Comparison of ENCODE assay signal across 25 cellular contexts in genomic region chr12:89924191-89924590, GRCh38.
"Had no signal": no experiment of that assay in that cellular context is flagged by ENCODE, and none has a peak within 500 bp of the region (broad histone marks: within the 10 kb centered on the region; RNA-seq: fewer than 3 reads in every experiment).

No MANE protein-coding gene starts in this region.

- H3K36me3 ChIP-seq: esophagus muscularis mucosa, gastroesophageal sphincter, heart left ventricle, pancreas, right atrium auricular region, upper lobe of left lung, WERI-Rb-1 had no signal

- ATAC-seq: activated CD8-positive, alpha-beta T cell treated with anti-CD3 and anti-CD28 coated beads, Interleukin-2, amount 10 ng/mL, durations not matched to agents 7 days and 5 days; effector memory CD8-positive, alpha-beta T cell; gastroesophageal sphincter; heart left ventricle; left ventricle myocardium superior; natural killer cell treated with Interleukin-12 subunit alpha and Interleukin-12 subunit beta and Interleukin-15 and Interleukin-18, amount 100 ng/mL, for 72 hours; pancreas; psoas muscle; stimulated activated naive CD8-positive, alpha-beta T cell treated with anti-CD3 and anti-CD28 coated beads, Interleukin-15, Interleukin-2, amounts not matched to agents 100 U/mL and 50 U/mL, for 24 hours had no signal

- DNase-seq: activated CD4-positive, alpha-beta T cell treated with anti-CD3 and anti-CD28 coated beads for 1 hour; activated CD4-positive, alpha-beta T cell treated with anti-CD3 and anti-CD28 coated beads, Interleukin-2, amount 50 U/mL, for 1 hour; activated CD8-positive, alpha-beta T cell treated with anti-CD3 and anti-CD28 coated beads, Interleukin-2, amount 10 ng/mL, durations not matched to agents 7 days and 5 days; activated gamma-delta T cell treated with Interleukin-2 at 50 U/mL for 16 hours; aorta; caudate nucleus; dermis blood vessel endothelial cell; effector memory CD8-positive, alpha-beta T cell; heart left ventricle; left ventricle myocardium superior; mammary epithelial cell; midbrain; pancreas; psoas muscle; stimulated activated CD4-positive, alpha-beta T cell treated with anti-CD3 and anti-CD28 coated beads, Interleukin-4, amount 100 ng/mL, for 24 hours; stimulated activated naive CD8-positive, alpha-beta T cell treated with anti-CD3 and anti-CD28 coated beads, Interleukin-15, Interleukin-2, amounts not matched to agents 100 U/mL and 50 U/mL, for 24 hours; upper lobe of left lung; WERI-Rb-1 had no signal

- H3K36me3 Mint-ChIP-seq: activated naive CD4-positive, alpha-beta T cell treated with anti-CD3 and anti-CD28 coated beads, Interleukin-2, amount 50 U/mL, for 24 hours; brain; natural killer cell treated with Interleukin-12 subunit alpha and Interleukin-12 subunit beta and Interleukin-15 and Interleukin-18, amount 100 ng/mL, for 72 hours had no signal

- H3K4me3 Mint-ChIP-seq: activated CD8-positive, alpha-beta T cell treated with anti-CD3 and anti-CD28 coated beads, Interleukin-2, amount 10 ng/mL, durations not matched to agents 7 days and 5 days; activated naive CD4-positive, alpha-beta T cell treated with anti-CD3 and anti-CD28 coated beads, Interleukin-2, amount 50 U/mL, for 24 hours; brain; effector memory CD8-positive, alpha-beta T cell; natural killer cell treated with Interleukin-12 subunit alpha and Interleukin-12 subunit beta and Interleukin-15 and Interleukin-18, amount 100 ng/mL, for 72 hours; T-helper 2 cell treated with Interferon-gamma antibody and Interleukin-4, amounts not matched to agents 5 μg/mL and 100 μg/mL, for 36 hours had no signal

- H3K4me1 ChIP-seq: esophagus muscularis mucosa, gastroesophageal sphincter, pancreas, psoas muscle, right atrium auricular region, upper lobe of left lung had no signal

- H3K27me3 ChIP-seq: esophagus muscularis mucosa, gastroesophageal sphincter, heart left ventricle, pancreas, right atrium auricular region, upper lobe of left lung had no signal

- H3K27ac ChIP-seq: esophagus muscularis mucosa, gastroesophageal sphincter, pancreas, psoas muscle, right atrium auricular region, upper lobe of left lung, WERI-Rb-1 had no signal

- H3K9me3 Mint-ChIP-seq: activated naive CD4-positive, alpha-beta T cell treated with anti-CD3 and anti-CD28 coated beads, Interleukin-2, amount 50 U/mL, for 24 hours; brain; effector memory CD8-positive, alpha-beta T cell; natural killer cell treated with Interleukin-12 subunit alpha and Interleukin-12 subunit beta and Interleukin-15 and Interleukin-18, amount 100 ng/mL, for 72 hours; T-helper 2 cell treated with Interferon-gamma antibody and Interleukin-4, amounts not matched to agents 5 μg/mL and 100 μg/mL, for 36 hours had no signal

- H3K9me3 ChIP-seq: esophagus muscularis mucosa, gastroesophageal sphincter, heart left ventricle, pancreas, psoas muscle, right atrium auricular region, upper lobe of left lung had no signal

- H3K4me3 ChIP-seq: esophagus muscularis mucosa, gastroesophageal sphincter, heart left ventricle, pancreas, psoas muscle, right atrium auricular region, upper lobe of left lung had no signal

- H3K27me3 Mint-ChIP-seq: activated naive CD4-positive, alpha-beta T cell treated with anti-CD3 and anti-CD28 coated beads, Interleukin-2, amount 50 U/mL, for 24 hours; effector memory CD8-positive, alpha-beta T cell; natural killer cell treated with Interleukin-12 subunit alpha and Interleukin-12 subunit beta and Interleukin-15 and Interleukin-18, amount 100 ng/mL, for 72 hours had no signal

- H3K27ac Mint-ChIP-seq: activated CD8-positive, alpha-beta T cell treated with anti-CD3 and anti-CD28 coated beads, Interleukin-2, amount 10 ng/mL, durations not matched to agents 7 days and 5 days; activated naive CD4-positive, alpha-beta T cell treated with anti-CD3 and anti-CD28 coated beads, Interleukin-2, amount 50 U/mL, for 24 hours; brain; T-helper 2 cell treated with Interferon-gamma antibody and Interleukin-4, amounts not matched to agents 5 μg/mL and 100 μg/mL, for 36 hours had no signal
